13 cellular contexts compared by ENCODE assay signal in genomic region chr4:105966046-105966445, GRCh38.
A peak's percentile ranks its signal among the peaks of the same experiment; 100 is the strongest.
DNase-seq lines count a peak whose midpoint lies in the region; ATAC-seq, FAIRE-seq and TF ChIP-seq lines count a peak whose summit lies in the region.
"Had no signal": no experiment of that assay in that cellular context is flagged by ENCODE, and none has a peak within 500 bp of the region (broad histone marks: within the 10 kb centered on the region; RNA-seq: fewer than 3 reads in every experiment).

No MANE protein-coding gene starts in this region.

- no peak overlapping the region for H3K27ac Mint-ChIP-seq in T-cell
- H3K27ac Mint-ChIP-seq: activated naive CD4-positive, alpha-beta T cell treated with anti-CD3 and anti-CD28 coated beads, Interleukin-2, amount 50 U/mL, for 24 hours; B cell had no signal

- H3K4me2 ChIP-seq in A549: peak overlapping the region; percentile 47

- TF ChIP-seq POLR2A in A549 (IDR thresholded peaks at IDR 0.05; ENCODE audit: low read length): no peak
- TF ChIP-seq POLR2A in stomach (IDR thresholded peaks at IDR 0.05): no peak

- no peak overlapping the region for H3K4me3 ChIP-seq in A549
- H3K4me3 ChIP-seq in HEK293 (ENCODE audit: low read depth, low read length): no peak overlapping the region
- H3K4me3 ChIP-seq in stomach: no peak overlapping the region

- H3K36me3 ChIP-seq in HEK293 (ENCODE audit: control insufficient read depth in 2 of 2, insufficient read depth in 1 of 2, low read length in 2 of 2) (peaks cover 0 to 2% of the 10 kb centered on the region in 2 experiments; a peak in 1 of 3 replicates), stomach (no peaks in the 10 kb centered on the region)

- no peak overlapping the region for H3K4me3 Mint-ChIP-seq in T-cell
- H3K4me3 Mint-ChIP-seq: activated naive CD4-positive, alpha-beta T cell treated with anti-CD3 and anti-CD28 coated beads, Interleukin-2, amount 50 U/mL, for 24 hours; B cell had no signal

- no peak for TF ChIP-seq RAD21 in A549 (conservative IDR thresholded peaks at IDR 0.05 in 1 of 2, IDR thresholded peaks at IDR 0.05 in 1 of 2)

- ATAC-seq in A549 (0 out of 6 replicates have a peak, but pooled peaks of 1 of the 2 experiments have one; percentile 47), T-cell (replicated peaks in 1 of 4) (no peak), HG02588 (IDR thresholded peaks at IDR 0.05; ENCODE audit: unreplicated experiment) (no peak), GM18867 (IDR thresholded peaks at IDR 0.05; ENCODE audit: unreplicated experiment) (no peak)
- ATAC-seq: right cardiac atrium had no signal

- H3K36me3 Mint-ChIP-seq in T-cell: no peaks in the 10 kb centered on the region
- H3K36me3 Mint-ChIP-seq: activated naive CD4-positive, alpha-beta T cell treated with anti-CD3 and anti-CD28 coated beads, Interleukin-2, amount 50 U/mL, for 24 hours had no signal

- peaks cover 12% of the 10 kb centered on the region; the same call in 1 of the 3 replicates for H3K4me1 ChIP-seq in A549
- no peaks in the 10 kb centered on the region for H3K4me1 ChIP-seq in HEK293 (ENCODE audit: control insufficient read depth, insufficient read depth, low read length)
- H3K4me1 ChIP-seq in stomach: no peaks in the 10 kb centered on the region

- no peak for DNase-seq in A549 (ENCODE audit: low read depth in 1 of 2, low spot score in 1 of 2)
- peak; percentile 68 for DNase-seq in amniotic epithelial cell (ENCODE audit: low read depth)
- DNase-seq in fibroblast of the conjunctiva (ENCODE audit: low read depth): peak; percentile 77
- no peak for DNase-seq in T-cell
- DNase-seq in stomach: no peak
- DNase-seq: effector CD8-positive, alpha-beta T cell; NCI-H146; right cardiac atrium had no signal

- H3K27me3 Mint-ChIP-seq in T-cell: peaks cover 3 to 6% of the 10 kb centered on the region in 2 donors

- no peaks in the 10 kb centered on the region for H3K9me3 Mint-ChIP-seq in T-cell
- H3K9me3 Mint-ChIP-seq: activated naive CD4-positive, alpha-beta T cell treated with anti-CD3 and anti-CD28 coated beads, Interleukin-2, amount 50 U/mL, for 24 hours had no signal

- intact Hi-C loops in stomach (cut with DNase I; ENCODE audit: low total_unique reads): no loop called here

- POLR2A ChIA-PET in A549 (lab: Yijun Ruan, JAX): no interaction called here
- POLR2A ChIA-PET in HEK293 (lab: Yijun Ruan, JAX): no interaction called here
- POLR2A ChIA-PET in T-cell (lab: Charles Lee): no interaction called here

- H3K9me3 ChIP-seq in A549: no peaks in the 10 kb centered on the region
- H3K9me3 ChIP-seq in HEK293 (ENCODE audit: control insufficient read depth, insufficient read depth, low read depth, low read length): no peaks in the 10 kb centered on the region
- H3K9me3 ChIP-seq in stomach: no peaks in the 10 kb centered on the region

- CTCF ChIA-PET in A549 (lab: Yijun Ruan, JAX): no interaction called here
- CTCF ChIA-PET in HEK293 (lab: Yijun Ruan, JAX): no interaction called here
- CTCF ChIA-PET in T-cell (lab: Charles Lee): no interaction called here

- H3K27me3 ChIP-seq in stomach: no peaks in the 10 kb centered on the region

- no peak for FAIRE-seq in A549 (lab: Jason Lieb, UNC)

- no peaks in the 10 kb centered on the region for H3K4me1 Mint-ChIP-seq in T-cell
- H3K4me1 Mint-ChIP-seq: activated naive CD4-positive, alpha-beta T cell treated with anti-CD3 and anti-CD28 coated beads, Interleukin-2, amount 50 U/mL, for 24 hours; B cell had no signal

- H3K27ac ChIP-seq in A549 (no peak overlapping the region), HEK293 (ENCODE audit: extremely low read depth, low read depth, low read length) (no peak overlapping the region), stomach (no peak overlapping the region)

- TF ChIP-seq CTCF in A549 (IDR thresholded peaks at IDR 0.05): no peak
- TF ChIP-seq CTCF in HEK293 (tag by site-specific recombination; IDR thresholded peaks at IDR 0.05): no peak
- TF ChIP-seq CTCF in stomach (IDR thresholded peaks at IDR 0.05): no peak

- no peak for TF ChIP-seq EP300 in A549 (IDR thresholded peaks at IDR 0.05)
- TF ChIP-seq EP300 in stomach (IDR thresholded peaks at IDR 0.05): no peak

TF ChIP-seq in A549, 52 proteins besides CTCF, POLR2A, EP300 and RAD21:
- no peak for TF ChIP-seq RFX5 (IDR thresholded peaks at IDR 0.05)
- no peak for TF ChIP-seq MAFK (IDR thresholded peaks at IDR 0.05; ENCODE audit: partially characterized antibody)
- no peak for TF ChIP-seq RARB (CRISPR knock-in tag; IDR thresholded peaks at IDR 0.05)
- no peak for TF ChIP-seq CBX8 (IDR thresholded peaks at IDR 0.05)
- no peak for TF ChIP-seq HEYL (CRISPR knock-in tag; IDR thresholded peaks at IDR 0.05)
- TF ChIP-seq NPAS2 (CRISPR knock-in tag; IDR thresholded peaks at IDR 0.05; ENCODE audit: borderline replicate concordance): no peak
- TF ChIP-seq HOXA7 (CRISPR knock-in tag; IDR thresholded peaks at IDR 0.05): no peak
TF ChIP-seq in A549: peak in this region for 0.

TF ChIP-seq in HEK293, 187 proteins besides CTCF, POLR2A, EP300 and RAD21:
- TF ChIP-seq ZNF777 (tag by site-specific recombination; IDR thresholded peaks at IDR 0.05; ENCODE audit: borderline replicate concordance): no peak
- TF ChIP-seq ZBTB44 (tag by site-specific recombination; IDR thresholded peaks at IDR 0.05): 0 out of 2 replicates have a peak, but pooled peaks have one; percentile 38
- no peak for TF ChIP-seq ZNF701 (tag by site-specific recombination; IDR thresholded peaks at IDR 0.05)
- TF ChIP-seq ZNF514 (tag by site-specific recombination; IDR thresholded peaks at IDR 0.05): no peak
- TF ChIP-seq ZBTB20 (tag by site-specific recombination; IDR thresholded peaks at IDR 0.05): no peak
- TF ChIP-seq ZNF311 (tag by site-specific recombination; IDR thresholded peaks at IDR 0.05; ENCODE audit: borderline replicate concordance): no peak
- no peak for TF ChIP-seq ZNF324 (tag by site-specific recombination; IDR thresholded peaks at IDR 0.05)

Comparison
In these comparisons a context has a peak if more than half of its experiments do, and no peak if none do; other contexts are left out.
1. DNase-seq: peak in amniotic epithelial cell (single experiment) and fibroblast of the conjunctiva (single experiment); none in A549 (0 of 2), T-cell (0 of 34) and stomach (single experiment).